Comparison of ENCODE assay signal across 14 cellular contexts in the genomic region with DNA sequence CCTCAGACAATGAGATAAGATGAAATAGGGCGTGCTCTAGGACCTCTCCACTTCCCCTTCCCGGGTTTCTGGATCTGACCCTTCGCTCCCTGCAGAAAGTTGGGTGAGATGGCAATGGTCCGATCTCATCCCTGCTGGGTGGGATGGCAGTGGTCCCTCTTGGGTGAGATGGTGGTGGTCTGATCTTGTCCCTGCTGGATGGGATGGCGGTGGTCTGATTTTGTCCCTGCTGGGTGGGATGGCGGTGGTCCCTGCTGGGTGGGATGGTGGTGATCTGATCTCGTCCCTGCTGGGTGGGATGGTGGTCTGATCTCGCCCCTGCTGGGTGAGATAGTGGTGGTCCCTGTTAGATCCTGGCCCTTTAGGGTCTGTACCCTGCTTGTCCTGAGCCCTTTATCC. TPM values are rescaled to one million over a fixed set of nuclear protein-coding genes. Genes with fewer than 3 reads are reported as not detected.
DNase-seq lines count a peak whose midpoint lies in the region; ATAC-seq, FAIRE-seq and TF ChIP-seq lines count a peak whose summit lies in the region.
"Had no signal": no experiment of that assay in that cellular context is flagged by ENCODE, and none has a peak within 500 bp of the region (broad histone marks: within the 10 kb centered on the region; RNA-seq: fewer than 3 reads in every experiment).

No MANE protein-coding gene starts in this region.

- H3K9me1 ChIP-seq in K562 (ENCODE audit: control insufficient read depth, insufficient read depth, low read length) = no peaks in the 10 kb centered on the region

- no peak for TF ChIP-seq EP300 in K562 (IDR thresholded peaks at IDR 0.05; ENCODE audit: low read length)

- peaks cover 4% of the 10 kb centered on the region; the same call in 1 of the 2 replicates for H4K20me1 ChIP-seq in K562 (replicated peaks; ENCODE audit: control insufficient read depth, insufficient read depth, low read length)

- no peaks in the 10 kb centered on the region for H3K79me2 ChIP-seq in K562 (ENCODE audit: control insufficient read depth, insufficient read depth, low read length)

- H3K4me3 ChIP-seq in heart right ventricle (no peak overlapping the region), K562 (no peak overlapping the region), mucosa of descending colon (no peak overlapping the region)
- H3K4me3 ChIP-seq: HAP-1, smooth muscle cell, uterus had no signal

- no peak for FAIRE-seq in K562 (lab: Jason Lieb, UNC)

- POLR2A ChIA-PET in K562 (lab: Yijun Ruan, JAX) = interaction anchor here (1.2 kb wide), 1 partner anchor 45 kb away, joined by 3 read pairs; no protein-coding TSS in a partner anchor

- peaks cover 31% of the 10 kb centered on the region for H3K4me1 Mint-ChIP-seq in type B pancreatic cell (ENCODE audit: unreplicated experiment)

- CTCF ChIA-PET in K562 (lab: Yijun Ruan, JAX; ENCODE audit: low intra/inter-chr PET ratio) = no interaction called here

- TF ChIP-seq RAD21 in K562 (CRISPR knock-in tag; conservative IDR thresholded peaks at IDR 0.05 in 1 of 2, IDR thresholded peaks at IDR 0.05 in 1 of 2) = no peak

- intact Hi-C loops in heart right ventricle (cut with DNase I) (loop anchor here in 1 of 10 donors (1.0 kb wide), 1 partner anchor 35 kb away; no protein-coding TSS in a partner anchor), Right ventricle myocardium superior (cut with DNase I) (no loop called here), K562 (cut with micrococcal nuclease) (no loop called here), mucosa of descending colon (cut with DNase I, micrococcal nuclease) (no loop called here)

- H3K36me3 ChIP-seq in heart right ventricle = no peaks in the 10 kb centered on the region
- H3K36me3 ChIP-seq in K562 (ENCODE audit: control insufficient read depth, insufficient read depth, low read length) = no peaks in the 10 kb centered on the region
- H3K36me3 ChIP-seq in mucosa of descending colon (ENCODE audit: low read depth) = no peaks in the 10 kb centered on the region
- H3K36me3 ChIP-seq: HAP-1, uterus had no signal

- H3K36me3 Mint-ChIP-seq in type B pancreatic cell = no peaks in the 10 kb centered on the region

- H3K4me3 Mint-ChIP-seq in type B pancreatic cell = peak overlapping the region; percentile 69

- no peak for TF ChIP-seq CTCF in heart right ventricle (IDR thresholded peaks at IDR 0.05)
- no peak for TF ChIP-seq CTCF in K562 (IDR thresholded peaks at IDR 0.05 in 2 of 3, conservative IDR thresholded peaks at IDR 0.05 in 1 of 3; ENCODE audit: insufficient read depth in 2 of 3, low read depth in 1 of 3, low read length in 3 of 3)
- no peak for TF ChIP-seq CTCF in mucosa of descending colon (IDR thresholded peaks at IDR 0.05)
- no peak for TF ChIP-seq CTCF in type B pancreatic cell (conservative IDR thresholded peaks at IDR 0.05)
- TF ChIP-seq CTCF in GM20000 (IDR thresholded peaks at IDR 0.05; ENCODE audit: extremely low read depth, missing control alignments) = no peak
- TF ChIP-seq CTCF in GM13977 (IDR thresholded peaks at IDR 0.05; ENCODE audit: extremely low read depth, insufficient read depth, missing control alignments) = no peak

- no peak overlapping the region for H3K4me2 ChIP-seq in K562 (ENCODE audit: insufficient read depth, low read length)
- H3K4me2 ChIP-seq: smooth muscle cell had no signal

- H3K9me3 Mint-ChIP-seq in type B pancreatic cell = no peaks in the 10 kb centered on the region

- no TSS peak for BruUV-seq in K562 (replicated peaks; lab: Mats Ljungman, UMichigan)

- ATAC-seq in heart right ventricle (peak in 1 of 8 donors; percentile 6), Right ventricle myocardium superior (ENCODE audit: poor library complexity) (no peak), K562 (peak; percentile 19; the same call in 1 of the 3 replicates), mucosa of descending colon (peak; percentile 8)

- H3K9me3 ChIP-seq in heart right ventricle (peaks cover 0 to 5% (median 0%) of the 10 kb centered on the region in 11 donors), K562 (replicated peaks; ENCODE audit: control insufficient read depth, insufficient read depth, low read depth, low read length) (no peaks in the 10 kb centered on the region), mucosa of descending colon (no peaks in the 10 kb centered on the region)
- H3K9me3 ChIP-seq: HAP-1, uterus had no signal

- H3K27me3 ChIP-seq in heart right ventricle (no peaks in the 10 kb centered on the region), K562 (ENCODE audit: control insufficient read depth in 2 of 2, insufficient read depth in 2 of 2, low read length in 2 of 2) (peaks cover 46 to 69% of the 10 kb centered on the region in 2 experiments)
- H3K27me3 ChIP-seq: uterus had no signal

- H2AFZ ChIP-seq in K562 (ENCODE audit: low read depth, low read length) = no peak overlapping the region

- H3K27ac ChIP-seq in heart right ventricle = peak overlapping the region in 9 of 10 donors; percentile 71 to 86 (median 82)
- no peak overlapping the region for H3K27ac ChIP-seq in K562 (ENCODE audit: extremely low read depth, low read depth, low read length)
- H3K27ac ChIP-seq: uterus had no signal

- DNase-seq in heart right ventricle (no peak), Right ventricle myocardium superior (no peak), K562 (ENCODE audit: extremely low read depth in 1 of 4, low spot score in 3 of 4) (no peak), mucosa of descending colon (peak in 1 of 3 donors; percentile 54), type B pancreatic cell (ENCODE audit: extremely low spot score, unreplicated experiment) (no peak), GM20000 (ENCODE audit: low spot score) (no peak), SW 1271 (lab: John Stamatoyannopoulos, UW) (no peak), GM13977 (ENCODE audit: low spot score) (no peak)
- DNase-seq: activated naive CD4-positive, alpha-beta T cell treated with anti-CD3 and anti-CD28 coated beads, Interleukin-2, amount 50 U/mL, for 16 hours; NCI-H446; SIG-M5; uterus had no signal

- TF ChIP-seq POLR2A in K562 (conservative IDR thresholded peaks at IDR 0.05) = no peak

- H3K4me1 ChIP-seq in heart right ventricle (peaks cover 20 to 51% (median 47%) of the 10 kb centered on the region in 9 donors), K562 (replicated peaks in 1 of 2; ENCODE audit: control insufficient read depth in 2 of 2, insufficient read depth in 2 of 2, low read length in 2 of 2) (peaks cover 0 to 3% of the 10 kb centered on the region in 2 experiments; a peak in 2 of 5 replicates), mucosa of descending colon (ENCODE audit: low read depth) (peaks cover 44% of the 10 kb centered on the region)
- H3K4me1 ChIP-seq: HAP-1, uterus had no signal

- no peaks in the 10 kb centered on the region for H3K27me3 Mint-ChIP-seq in type B pancreatic cell

- 80% methylated on average over 8 of the region's 8 CpGs for WGBS in heart right ventricle, 2 donors
- 4% methylated on average over 7 of the region's 8 CpGs for WGBS in K562 (ENCODE audit: insufficient coverage, low coverage, missing lambda C conversion rate)

- in situ Hi-C loops in K562 (cut with MboI) = no loop called here
- in situ Hi-C loops in GM13977 (cut with MboI; ENCODE audit: low pct_unique_long_range_greater_than_20kb, low sequenced_read_pairs, unreplicated experiment) = no loop called here

- H3K9ac ChIP-seq in K562 (ENCODE audit: insufficient read depth in 1 of 2, low read depth in 2 of 2, low read length in 2 of 2) = no peak overlapping the region

- peak overlapping the region; percentile 94 for H3K27ac Mint-ChIP-seq in type B pancreatic cell

TF ChIP-seq in K562, 482 proteins besides CTCF, POLR2A, EP300 and RAD21 (continues in another document):
- TF ChIP-seq SPI1 (IDR thresholded peaks at IDR 0.05; ENCODE audit: borderline replicate concordance, low read depth, low read length) (peak; percentile 27; the same call in 1 of the 2 replicates), TEAD2 (tag; IDR thresholded peaks at IDR 0.05) (no peak), ZNF431 (CRISPR knock-in tag; IDR thresholded peaks at IDR 0.05) (no peak), TEAD1 (CRISPR knock-in tag; IDR thresholded peaks at IDR 0.05) (no peak), CBFA2T2 (conservative IDR thresholded peaks at IDR 0.05) (no peak)
- TF ChIP-seq, protein P1, sequence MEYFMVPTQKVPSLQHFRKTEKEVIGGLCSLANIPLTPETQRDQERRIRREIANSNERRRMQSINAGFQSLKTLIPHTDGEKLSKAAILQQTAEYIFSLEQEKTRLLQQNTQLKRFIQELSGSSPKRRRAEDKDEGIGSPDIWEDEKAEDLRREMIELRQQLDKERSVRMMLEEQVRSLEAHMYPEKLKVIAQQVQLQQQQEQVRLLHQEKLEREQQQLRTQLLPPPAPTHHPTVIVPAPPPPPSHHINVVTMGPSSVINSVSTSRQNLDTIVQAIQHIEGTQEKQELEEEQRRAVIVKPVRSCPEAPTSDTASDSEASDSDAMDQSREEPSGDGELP (CRISPR knock-in tag; IDR thresholded peaks at IDR 0.05; ENCODE audit: borderline replicate concordance) = no peak

RNA-seq across cellular contexts. Expression of gene ST14, which starts 21.3 kb away (rescaled TPM):
- 1 to 10 TPM in 4 of 10 donors, under 1 TPM in 6; 0.30 to 5.7 (median 0.57) TPM for total RNA-seq in heart right ventricle
- 1 to 10 TPM in 1 of 2 donors, under 1 TPM in 1; 0.73 to 1.2 TPM for polyA plus RNA-seq in heart right ventricle
- total RNA-seq in Right ventricle myocardium superior = 1.8 TPM
- 0.23 TPM in 1 of 2 replicates, not detected in the other for total RNA-seq in K562 (2011; cell fraction: chromatin; rRNA removed; ENCODE audit: low replicate concordance)
- not detected in 2 replicates for total RNA-seq in K562 (2011; cell fraction: nucleolus; rRNA removed)
- total RNA-seq in K562 (2011; cell fraction: nucleoplasm; rRNA removed) = 0.15 TPM in 1 of 2 replicates, not detected in the other
- not detected in 2 replicates for total RNA-seq in K562 (2014; rRNA removed)
- total RNA-seq in K562 (2014; rRNA removed; fragmentation: Illumina TruSeq; extraction: Trizol) = not detected in 2 replicates
- not detected in 2 replicates for total RNA-seq in K562 (2015; rRNA removed; fragmentation: Illumina TruSeq; extraction: Trizol)
- total RNA-seq in K562 (2021) = 0.20 and 0.36 TPM in 2 replicates
- 0.01 and 0.08 TPM in 2 replicates for polyA plus RNA-seq in K562 (2011; rRNA removed)
- polyA plus RNA-seq in K562 (2011; cell fraction: cytosol; rRNA removed) = 0.01 and 0.13 TPM in 2 replicates
- polyA plus RNA-seq in K562 (2011; cell fraction: nucleus; rRNA removed) = 0.14 TPM in 1 of 2 replicates, not detected in the other
- 0.04 and 0.15 TPM in 2 replicates for polyA plus RNA-seq in K562 (2012)
- not detected in 2 replicates for polyA plus RNA-seq in K562 (2014; fragmentation: Illumina TruSeq; extraction: Trizol)
- polyA plus RNA-seq in K562 (2014; fragmentation: Nextera tagmentation; extraction: Ambion mirVana) = not detected
- polyA plus RNA-seq in K562 (2014; rRNA removed) = not detected in 2 replicates
- polyA minus RNA-seq in K562 (2011; rRNA and poly(A)+ RNA removed) = not detected in 2 replicates
- polyA minus RNA-seq in K562 (2011; cell fraction: cytosol; rRNA and poly(A)+ RNA removed) = not detected in 2 replicates
- 0.27 TPM in 1 of 2 replicates, not detected in the other for polyA minus RNA-seq in K562 (2011; cell fraction: nucleus; rRNA and poly(A)+ RNA removed)
- 100 to 1,000 TPM; 260 to 622 (median 508) TPM for total RNA-seq in mucosa of descending colon
- total RNA-seq in type B pancreatic cell (ENCODE audit: low replicate concordance) = 71.7 and 170 TPM in 2 replicates

Comparison
In these comparisons a context has a peak if more than half of its experiments do, and no peak if none do; other contexts are left out.
1. RNA of gene ST14, which starts 21.3 kb away (total RNA-seq): 260 to 622 TPM in mucosa of descending colon and 71.7 to 170 TPM in type B pancreatic cell; 1.8 TPM in Right ventricle myocardium superior (single experiment), 0.30 to 5.7 TPM in heart right ventricle and 0.15 to 0.36 TPM in K562; every median in the first group is over 10 times any median in the second.